ENCODE assay signal across 1 cellular context in genomic region chr22:20393705-20394476, GRCh38.
A peak's percentile ranks its signal among the peaks of the same experiment; 100 is the strongest.
TF ChIP-seq lines count a peak whose summit lies in the region.

ZNF74 (plus strand) TSS chr22:20394151; CDS start chr22:20394629, 478 bp downstream.

TF ChIP-seq in HepG2, 621 proteins besides CTCF, POLR2A, EP300 and RAD21 (continued from another document and continues in another):
- TF ChIP-seq HMGXB3 (CRISPR knock-in tag; IDR thresholded peaks at IDR 0.05; ENCODE audit: borderline replicate concordance) (0 out of 2 replicates have a peak, but pooled peaks have one; percentile 61), POGK (CRISPR knock-in tag; conservative IDR thresholded peaks at IDR 0.05) (peak; percentile 68; the same call in 1 of the 2 replicates), SALL1 (CRISPR knock-in tag; IDR thresholded peaks at IDR 0.05) (peak; percentile 70), GATA4 (IDR thresholded peaks at IDR 0.05; ENCODE audit: borderline replicate concordance, low read depth) (0 out of 2 replicates have a peak, but pooled peaks have one; percentile 23), ZNF136 (CRISPR knock-in tag; IDR thresholded peaks at IDR 0.05; ENCODE audit: low read depth) (0 out of 2 replicates have a peak, but pooled peaks have one; percentile 43), KLF6 (CRISPR knock-in tag; IDR thresholded peaks at IDR 0.05) (0 out of 2 replicates have a peak, but pooled peaks have one; percentile 59), SRY (CRISPR knock-in tag; IDR thresholded peaks at IDR 0.05) (peak; percentile 72; the same call in 1 of the 2 replicates), ZNF318 (CRISPR knock-in tag; IDR thresholded peaks at IDR 0.05) (no peak), ZNF839 (CRISPR knock-in tag; IDR thresholded peaks at IDR 0.05; ENCODE audit: borderline replicate concordance) (no peak), ZNF329 (CRISPR knock-in tag; IDR thresholded peaks at IDR 0.05; ENCODE audit: low read depth) (peak; percentile 52; the same call in 1 of the 2 replicates), ZFYVE20 (CRISPR knock-in tag; IDR thresholded peaks at IDR 0.05; ENCODE audit: borderline replicate concordance, low read depth) (no peak), ZNF572 (CRISPR knock-in tag; IDR thresholded peaks at IDR 0.05) (no peak), SP140L (CRISPR knock-in tag; IDR thresholded peaks at IDR 0.05; ENCODE audit: borderline replicate concordance) (no peak), ZFP90 (CRISPR knock-in tag; IDR thresholded peaks at IDR 0.05; ENCODE audit: borderline replicate concordance) (no peak), HOXA9 (CRISPR knock-in tag; IDR thresholded peaks at IDR 0.05; ENCODE audit: borderline replicate concordance) (no peak), TFDP2 (CRISPR knock-in tag; IDR thresholded peaks at IDR 0.05) (no peak), KDM6A (CRISPR knock-in tag; IDR thresholded peaks at IDR 0.05; ENCODE audit: low read depth) (no peak), HOXA3 (CRISPR knock-in tag; IDR thresholded peaks at IDR 0.05) (peak; percentile 75; the same call in 1 of the 2 replicates), ZNF883 (CRISPR knock-in tag; IDR thresholded peaks at IDR 0.05; ENCODE audit: not compliant biosample characterization) (peak; percentile 60), KLF15 (CRISPR knock-in tag; IDR thresholded peaks at IDR 0.05; ENCODE audit: borderline replicate concordance) (no peak), RBAK (CRISPR knock-in tag; IDR thresholded peaks at IDR 0.05) (no peak), TP53 (CRISPR knock-in tag; conservative IDR thresholded peaks at IDR 0.05) (no peak; the same call in 1 of the 2 replicates), BRCA1 (CRISPR knock-in tag; IDR thresholded peaks at IDR 0.05) (no peak; the same call in 1 of the 2 replicates), TEF (CRISPR knock-in tag; IDR thresholded peaks at IDR 0.05) (no peak), ARID3A (IDR thresholded peaks at IDR 0.05; ENCODE audit: low read depth, low read length) (no peak), ESRRA (CRISPR knock-in tag; IDR thresholded peaks at IDR 0.05; ENCODE audit: low read depth) (no peak), ZNF629 (CRISPR knock-in tag; conservative IDR thresholded peaks at IDR 0.05) (no peak), ZSCAN9 (CRISPR knock-in tag; IDR thresholded peaks at IDR 0.05; ENCODE audit: borderline replicate concordance) (0 out of 2 replicates have a peak, but pooled peaks have one; percentile 15), ZNF616 (CRISPR knock-in tag; IDR thresholded peaks at IDR 0.05; ENCODE audit: low read depth) (no peak), FOSL2 (CRISPR knock-in tag; IDR thresholded peaks at IDR 0.05) (peak; percentile 18), HNF1B (CRISPR knock-in tag; IDR thresholded peaks at IDR 0.05) (no peak), HIVEP1 (CRISPR knock-in tag; IDR thresholded peaks at IDR 0.05) (no peak), ZBTB25 (CRISPR knock-in tag; IDR thresholded peaks at IDR 0.05) (no peak; the same call in 1 of the 2 replicates), ZNF33B (CRISPR knock-in tag; IDR thresholded peaks at IDR 0.05) (0 out of 2 replicates have a peak, but pooled peaks have one; percentile 68), ZNF496 (CRISPR knock-in tag; IDR thresholded peaks at IDR 0.05; ENCODE audit: insufficient replicate concordance) (no peak), ZNF576 (CRISPR knock-in tag; IDR thresholded peaks at IDR 0.05) (no peak), MLLT10 (CRISPR knock-in tag; IDR thresholded peaks at IDR 0.05) (no peak)
